In genomic region chr7:129295015-129295423, GRCh38 we compare ENCODE assay signal across 11 cellular contexts.
A peak's percentile ranks its signal among the peaks of the same experiment; 100 is the strongest.
DNase-seq lines count a peak whose midpoint lies in the region; ATAC-seq and TF ChIP-seq lines count a peak whose summit lies in the region.
"Had no signal": no experiment of that assay in that cellular context is flagged by ENCODE, and none has a peak within 500 bp of the region (broad histone marks: within the 10 kb centered on the region; RNA-seq: fewer than 3 reads in every experiment).

No MANE protein-coding gene starts in this region.

- H2BK120ac ChIP-seq in mesenchymal stem cell (ENCODE audit: low read depth, low read length) = no peak overlapping the region

- peak overlapping the region; percentile 14 for H3K27ac ChIP-seq in caudate nucleus (ENCODE audit: low read depth, low read length)
- H3K27ac ChIP-seq in mesenchymal stem cell (ENCODE audit: low read length, poor library complexity, severe bottlenecking) = no peak overlapping the region
- H3K27ac ChIP-seq: cardiac muscle cell had no signal

- no peak overlapping the region for H4K8ac ChIP-seq in mesenchymal stem cell (ENCODE audit: low read length)

- H3K36me3 ChIP-seq in mesenchymal stem cell (ENCODE audit: control insufficient read depth in 1 of 2, insufficient read depth in 2 of 2, low read depth in 1 of 2, low read length in 2 of 2) = no peaks in the 10 kb centered on the region
- H3K36me3 ChIP-seq: cardiac muscle cell had no signal

- no peak overlapping the region for H2BK12ac ChIP-seq in mesenchymal stem cell (ENCODE audit: low read length in 2 of 2)

- no peak overlapping the region for H4K91ac ChIP-seq in mesenchymal stem cell (ENCODE audit: low read length)

- H3K14ac ChIP-seq in mesenchymal stem cell (ENCODE audit: low read length in 2 of 2) = no peak overlapping the region

- H3K4ac ChIP-seq in mesenchymal stem cell (ENCODE audit: low read depth in 1 of 2, low read length in 2 of 2) = no peak overlapping the region

- H2BK15ac ChIP-seq in mesenchymal stem cell (ENCODE audit: low read depth, poor library complexity, severe bottlenecking) = no peak overlapping the region

- H3K4me3 ChIP-seq in AG10803 (ENCODE audit: low read length) (no peak overlapping the region), mesenchymal stem cell (ENCODE audit: insufficient read depth in 1 of 2, low read depth in 1 of 2, low read length in 2 of 2) (no peak overlapping the region)
- H3K4me3 ChIP-seq: cardiac muscle cell had no signal

- H2AFZ ChIP-seq in mesenchymal stem cell (ENCODE audit: low read depth, low read length) = no peak overlapping the region

- H3K9me3 ChIP-seq in mesenchymal stem cell (ENCODE audit: control insufficient read depth, low read length) = no peaks in the 10 kb centered on the region

- no peak overlapping the region for H2AK5ac ChIP-seq in mesenchymal stem cell (ENCODE audit: low read length, severe bottlenecking)

- H2BK5ac ChIP-seq in mesenchymal stem cell (ENCODE audit: low read depth, low read length, poor library complexity, severe bottlenecking) = no peak overlapping the region

- DNase-seq in AG10803 (ENCODE audit: low read depth) (peak; percentile 87), MV-4-11 (lab: John Stamatoyannopoulos, UW) (peak; percentile 75), caudate nucleus (lab: John Stamatoyannopoulos, UW) (peak in 7 of 61 donors; percentile 3 to 53 (median 14)), mesenchymal stem cell (peak; percentile 57)
- no peak for DNase-seq in activated CD8-positive, alpha-beta memory T cell treated with anti-CD3 and anti-CD28 coated beads, Interleukin-2, amount 50 U/mL, for 4 hours
- no peak for DNase-seq in activated T-cell treated with anti-CD3 and anti-CD28 coated beads, Interleukin-2, amount 50 U/mL, for 1 hour
- DNase-seq in activated effector memory CD4-positive, alpha-beta T cell treated with Interleukin-2 at 50 U/mL for 16 hours = no peak
- DNase-seq: activated CD4-positive, alpha-beta T cell treated with anti-CD3 and anti-CD28 coated beads for 36 hours; Calu3 had no signal

- H3K4me2 ChIP-seq in mesenchymal stem cell (ENCODE audit: low read length, poor library complexity, severe bottlenecking) = no peak overlapping the region

- peak overlapping the region; percentile 6 for H3K9ac ChIP-seq in mesenchymal stem cell (ENCODE audit: low read length)

- no peaks in the 10 kb centered on the region for H3K27me3 ChIP-seq in mesenchymal stem cell (ENCODE audit: control insufficient read depth in 1 of 2, insufficient read depth in 1 of 2, low read length in 2 of 2)
- H3K27me3 ChIP-seq: cardiac muscle cell had no signal

- WGBS in mesenchymal stem cell = 81% methylated on average over 2 of the region's 2 CpGs

- no peaks in the 10 kb centered on the region for H3K4me1 ChIP-seq in mesenchymal stem cell (ENCODE audit: control insufficient read depth, insufficient read depth, low read depth, low read length)

- ATAC-seq in HG03432 (IDR thresholded peaks at IDR 0.05; ENCODE audit: unreplicated experiment) = no peak
- ATAC-seq: activated CD4-positive, alpha-beta T cell treated with anti-CD3 and anti-CD28 coated beads for 36 hours had no signal

- H3K79me1 ChIP-seq in mesenchymal stem cell (replicated peaks; ENCODE audit: low read length, poor library complexity, severe bottlenecking) = peaks cover 3% of the 10 kb centered on the region

- no peak overlapping the region for H3K18ac ChIP-seq in mesenchymal stem cell (ENCODE audit: low read depth in 1 of 2, low read length in 2 of 2)

- no peak overlapping the region for H3K23ac ChIP-seq in mesenchymal stem cell (ENCODE audit: low read length in 2 of 2)

- TF ChIP-seq CTCF in AG10803 (conservative IDR thresholded peaks at IDR 0.05; ENCODE audit: low read length) = no peak

Comparison
In these comparisons a context has a peak if more than half of its experiments do, and no peak if none do; other contexts are left out.
1. DNase-seq: peak in AG10803 (single experiment), MV-4-11 (single experiment) and mesenchymal stem cell (single experiment); none in activated CD8-positive, alpha-beta memory T cell treated with anti-CD3 and anti-CD28 coated beads, Interleukin-2, amount 50 U/mL, for 4 hours (single experiment), activated T-cell treated with anti-CD3 and anti-CD28 coated beads, Interleukin-2, amount 50 U/mL, for 1 hour (single experiment) and activated effector memory CD4-positive, alpha-beta T cell treated with Interleukin-2 at 50 U/mL for 16 hours (single experiment).